9 cellular contexts compared by ENCODE assay signal in the genomic region with DNA sequence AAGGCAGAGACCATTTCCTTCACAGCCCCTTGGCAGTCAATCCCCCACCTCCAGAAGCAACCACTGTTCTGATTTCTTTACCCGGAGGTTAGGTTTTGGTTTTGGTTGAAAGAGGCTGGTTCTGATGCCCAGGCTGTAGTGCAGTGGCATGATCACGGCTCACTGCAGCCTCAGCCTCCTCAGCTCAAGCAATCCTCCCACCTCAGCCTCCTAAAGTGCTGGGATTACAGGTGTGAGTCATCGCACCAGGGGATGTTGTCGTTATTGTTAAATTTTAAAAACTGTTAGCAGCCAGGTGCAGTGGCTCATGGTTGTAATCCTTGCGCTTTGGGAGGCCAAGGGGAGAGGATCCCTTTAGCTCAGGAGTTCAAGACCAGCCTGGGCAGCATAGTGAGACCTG. TPM values are rescaled to one million over a fixed set of nuclear protein-coding genes. Genes with fewer than 3 reads are reported as not detected.
"Had no signal": no experiment of that assay in that cellular context is flagged by ENCODE, and none has a peak within 500 bp of the region (broad histone marks: within the 10 kb centered on the region; RNA-seq: fewer than 3 reads in every experiment).

No MANE protein-coding gene starts in this region.

- DNase-seq: H9, HCEC 1CT, HFFc6, IMR-90 had no signal

- H3K4me2 ChIP-seq: GM23338 had no signal

- H3K4me3 Mint-ChIP-seq: GM23338, H9, HFFc6 had no signal

- H3K27ac ChIP-seq: HL-60 had no signal

- H3K4me3 ChIP-seq: GM23338, K562 had no signal

- ATAC-seq: GM23338, K562 had no signal

- H3K9me3 Mint-ChIP-seq: GM23338, H9, HFFc6 had no signal

- H3K27ac Mint-ChIP-seq: GM23338, H9, HFFc6 had no signal

- H2AFZ ChIP-seq: GM23338 had no signal

RNA-seq across cellular contexts. Expression of gene CTRB2, which starts 3.0 kb away (rescaled TPM):
- total RNA-seq: GM23338, H1, H9, HFFc6, HT1080, IMR-90 had no signal

RNA-seq across cellular contexts. Expression of gene CTRB1, which starts 8.8 kb away (rescaled TPM):
- total RNA-seq: GM23338, H1, H9, HFFc6, HT1080, IMR-90 had no signal
